ENCODE assay signal across 12 cellular contexts in genomic region chr5:102911973-102912372, GRCh38.
DNase-seq lines count a peak whose midpoint lies in the region; ATAC-seq, FAIRE-seq and TF ChIP-seq lines count a peak whose summit lies in the region.
"Had no signal": no experiment of that assay in that cellular context is flagged by ENCODE, and none has a peak within 500 bp of the region (broad histone marks: within the 10 kb centered on the region; RNA-seq: fewer than 3 reads in every experiment).

No MANE protein-coding gene starts in this region.

- no peak for FAIRE-seq in urothelium cell line (lab: Jason Lieb, UNC)

- H3K9me3 Mint-ChIP-seq in HFFc6, result no peaks in the 10 kb centered on the region
- no peaks in the 10 kb centered on the region for H3K9me3 Mint-ChIP-seq in activated T-helper 2 cell treated with anti-CD3 and anti-CD28 coated beads, Interferon-gamma antibody, Interleukin-2, Interleukin-4, amounts not matched to agents 10 μg/mL and 5 μg/mL and 100 μg/mL, durations not matched to agents 14 hours and 24 hours and 36 hours
- H3K9me3 Mint-ChIP-seq: activated B cell treated with CpG ODN at 0.5 μM for 24 hours had no signal

- no peaks in the 10 kb centered on the region for H3K27me3 ChIP-seq in heart left ventricle
- H3K27me3 ChIP-seq: Peyer's patch had no signal

- peaks cover 47% of the 10 kb centered on the region for H3K4me1 Mint-ChIP-seq in HFFc6 (ENCODE audit: low read depth)
- H3K4me1 Mint-ChIP-seq in activated T-helper 2 cell treated with anti-CD3 and anti-CD28 coated beads, Interferon-gamma antibody, Interleukin-2, Interleukin-4, amounts not matched to agents 10 μg/mL and 5 μg/mL and 100 μg/mL, durations not matched to agents 14 hours and 24 hours and 36 hours (ENCODE audit: low read depth), result peaks cover 5% of the 10 kb centered on the region
- H3K4me1 Mint-ChIP-seq: activated B cell treated with CpG ODN at 0.5 μM for 24 hours had no signal

- H3K4me3 Mint-ChIP-seq in HFFc6, result peak overlapping the region; percentile 79
- no peak overlapping the region for H3K4me3 Mint-ChIP-seq in activated T-helper 2 cell treated with anti-CD3 and anti-CD28 coated beads, Interferon-gamma antibody, Interleukin-2, Interleukin-4, amounts not matched to agents 10 μg/mL and 5 μg/mL and 100 μg/mL, durations not matched to agents 14 hours and 24 hours and 36 hours (ENCODE audit: low read depth)
- H3K4me3 Mint-ChIP-seq: activated B cell treated with CpG ODN at 0.5 μM for 24 hours, immature natural killer cell had no signal

- WGBS in heart left ventricle, 4 donors, result 3 to 13% (median 7%) methylated on average over 2 of the region's 2 CpGs

- no peak overlapping the region for H3K4me3 ChIP-seq in heart left ventricle
- H3K4me3 ChIP-seq: Peyer's patch had no signal

- no peak for TF ChIP-seq CTCF in HFFc6 (IDR thresholded peaks at IDR 0.05)
- TF ChIP-seq CTCF in heart left ventricle (IDR thresholded peaks at IDR 0.05), result no peak

- intact Hi-C loops in heart left ventricle (cut with DNase I), result no loop called here
- intact Hi-C loops in activated T-helper 2 cell treated with anti-CD3 and anti-CD28 coated beads, Interferon-gamma antibody, Interleukin-2, Interleukin-4, amounts not matched to agents 10 μg/mL and 5 μg/mL and 100 μg/mL, durations not matched to agents 14 hours and 24 hours and 36 hours (cut with micrococcal nuclease), result no loop called here

- peak overlapping the region; percentile 70 for H3K27ac Mint-ChIP-seq in HFFc6
- H3K27ac Mint-ChIP-seq in activated T-helper 2 cell treated with anti-CD3 and anti-CD28 coated beads, Interferon-gamma antibody, Interleukin-2, Interleukin-4, amounts not matched to agents 10 μg/mL and 5 μg/mL and 100 μg/mL, durations not matched to agents 14 hours and 24 hours and 36 hours, result no peak overlapping the region
- H3K27ac Mint-ChIP-seq: activated B cell treated with CpG ODN at 0.5 μM for 24 hours had no signal

- ATAC-seq in heart left ventricle, result peak in 3 of 4 donors; percentile 41 to 67 (median 56)
- no peak for ATAC-seq in HG02970 (IDR thresholded peaks at IDR 0.05; ENCODE audit: low FRiP score, unreplicated experiment)

- peaks cover 11% of the 10 kb centered on the region; the same call in 1 of the 2 replicates for H3K36me3 Mint-ChIP-seq in HFFc6 (ENCODE audit: low read depth)
- H3K36me3 Mint-ChIP-seq in activated T-helper 2 cell treated with anti-CD3 and anti-CD28 coated beads, Interferon-gamma antibody, Interleukin-2, Interleukin-4, amounts not matched to agents 10 μg/mL and 5 μg/mL and 100 μg/mL, durations not matched to agents 14 hours and 24 hours and 36 hours (ENCODE audit: low read depth), result no peaks in the 10 kb centered on the region

- H3K27me3 Mint-ChIP-seq in HFFc6 (ENCODE audit: insufficient read depth), result peaks cover 2% of the 10 kb centered on the region; the same call in 1 of the 2 replicates
- no peaks in the 10 kb centered on the region for H3K27me3 Mint-ChIP-seq in activated T-helper 2 cell treated with anti-CD3 and anti-CD28 coated beads, Interferon-gamma antibody, Interleukin-2, Interleukin-4, amounts not matched to agents 10 μg/mL and 5 μg/mL and 100 μg/mL, durations not matched to agents 14 hours and 24 hours and 36 hours (ENCODE audit: low read depth)
- H3K27me3 Mint-ChIP-seq: activated B cell treated with CpG ODN at 0.5 μM for 24 hours had no signal

- peaks cover 0 to 28% (median 8%) of the 10 kb centered on the region in 9 donors for H3K36me3 ChIP-seq in heart left ventricle
- H3K36me3 ChIP-seq: Peyer's patch had no signal

- H3K4me1 ChIP-seq in heart left ventricle, result peaks cover 0 to 45% (median 26%) of the 10 kb centered on the region in 12 donors

- peaks cover 0 to 2% (median 0%) of the 10 kb centered on the region in 12 donors for H3K9me3 ChIP-seq in heart left ventricle
- H3K9me3 ChIP-seq: Peyer's patch had no signal

- DNase-seq in HFFc6, result peak; percentile 70
- DNase-seq in amniotic epithelial cell (ENCODE audit: low read depth), result peak; percentile 61
- DNase-seq in heart left ventricle, result no peak
- DNase-seq in urothelium cell line (ENCODE audit: low spot score), result peak; percentile 15
- DNase-seq in NCI-H146 treated with DMSO at 0.1 percent for 48 hours (lab: John Stamatoyannopoulos, UW; ENCODE audit: unreplicated experiment), result no peak
- DNase-seq in activated T-helper 2 cell treated with anti-CD3 and anti-CD28 coated beads, Interferon-gamma antibody, Interleukin-2, Interleukin-4, amounts not matched to agents 10 μg/mL and 5 μg/mL and 100 μg/mL, durations not matched to agents 14 hours and 24 hours and 36 hours (ENCODE audit: low spot score), result no peak
- DNase-seq: activated B cell treated with CpG ODN at 0.5 μM for 24 hours, immature natural killer cell, NCI-H1930, Peyer's patch had no signal

- TF ChIP-seq POLR2A in heart left ventricle (IDR thresholded peaks at IDR 0.05), result no peak

- peak overlapping the region in 6 of 12 donors; percentile 13 to 40 (median 20) for H3K27ac ChIP-seq in heart left ventricle
- H3K27ac ChIP-seq: parathyroid adenoma, Peyer's patch had no signal

Comparison
In these comparisons a context has a peak if more than half of its experiments do, and no peak if none do; other contexts are left out.
1. DNase-seq: peak in HFFc6 (single experiment), amniotic epithelial cell (single experiment) and urothelium cell line (single experiment); none in heart left ventricle (0 of 5), NCI-H146 treated with DMSO at 0.1 percent for 48 hours (single experiment) and activated T-helper 2 cell treated with anti-CD3 and anti-CD28 coated beads, Interferon-gamma antibody, Interleukin-2, Interleukin-4, amounts not matched to agents 10 μg/mL and 5 μg/mL and 100 μg/mL, durations not matched to agents 14 hours and 24 hours and 36 hours (single experiment).